Comparison of ENCODE assay signal across 20 cellular contexts in the genomic region with DNA sequence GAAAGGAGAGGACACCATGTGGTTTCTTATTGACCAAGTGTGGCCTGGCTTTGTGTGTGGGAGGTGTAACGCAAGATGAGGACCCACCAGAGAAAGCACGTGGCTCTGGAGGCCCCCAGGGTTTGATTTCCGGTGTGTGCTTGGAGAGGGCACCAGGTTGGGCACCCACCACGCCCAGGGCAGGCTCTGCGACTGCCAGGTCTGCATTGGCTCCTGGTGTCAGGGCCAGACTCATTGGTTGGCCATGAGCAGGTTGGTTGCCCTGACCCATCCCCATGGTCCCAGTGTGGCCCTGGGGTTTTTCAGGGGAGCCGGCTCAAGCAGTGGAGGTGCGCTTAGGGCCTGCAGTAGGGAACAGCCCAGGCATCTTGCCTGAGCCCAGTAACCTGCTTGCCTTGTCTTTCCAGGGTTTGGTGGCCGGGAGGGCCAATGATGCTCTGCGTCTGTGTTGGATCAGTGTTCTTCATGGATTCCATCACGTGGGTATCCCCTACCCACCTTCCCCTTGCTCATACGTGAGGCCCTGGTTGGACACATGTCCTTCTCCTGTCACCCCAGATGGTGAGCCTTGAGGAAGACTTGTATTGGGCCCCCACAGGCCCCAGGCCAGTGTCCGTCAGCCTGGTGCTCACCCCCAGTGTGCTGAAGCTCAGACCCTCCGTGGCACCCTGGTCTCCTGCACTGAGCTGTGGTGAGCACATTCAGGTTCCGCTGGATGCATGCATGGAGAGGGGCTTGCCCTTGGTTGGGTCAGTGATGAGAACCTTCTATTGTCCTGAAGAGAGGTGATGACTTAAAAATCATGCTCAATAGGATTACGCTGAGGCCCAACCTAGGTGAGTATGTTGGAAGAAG.
A peak's percentile ranks its signal among the peaks of the same experiment; 100 is the strongest.
DNase-seq lines count a peak whose midpoint lies in the region; ATAC-seq, FAIRE-seq and TF ChIP-seq lines count a peak whose summit lies in the region.
"Had no signal": no experiment of that assay in that cellular context is flagged by ENCODE, and none has a peak within 500 bp of the region (broad histone marks: within the 10 kb centered on the region; RNA-seq: fewer than 3 reads in every experiment).

No MANE protein-coding gene starts in this region.

- H3K4me2 ChIP-seq in OCI-LY7 (ENCODE audit: low read length), result no peak overlapping the region

- H3K9me3 Mint-ChIP-seq in CD14-positive monocyte, result peaks cover 73 to 99% (median 89%) of the 10 kb centered on the region in 7 donors

- no peaks in the 10 kb centered on the region for H3K36me3 ChIP-seq in WERI-Rb-1
- H3K36me3 ChIP-seq in OCI-LY7 (ENCODE audit: insufficient read depth, low read length), result no peaks in the 10 kb centered on the region
- H3K36me3 ChIP-seq: MG63, sigmoid colon had no signal

- no peak overlapping the region for H3K27ac Mint-ChIP-seq in CD14-positive monocyte
- H3K27ac Mint-ChIP-seq: activated T-helper 2 cell treated with anti-CD3 and anti-CD28 coated beads, Interferon-gamma antibody, Interleukin-2, Interleukin-4, amounts not matched to agents 10 μg/mL and 5 μg/mL and 100 μg/mL, durations not matched to agents 14 hours and 24 hours and 36 hours; stimulated activated naive CD8-positive, alpha-beta T cell treated with anti-CD3 and anti-CD28 coated beads, Interleukin-15, amount 100 ng/mL, for 72 hours had no signal

- TF ChIP-seq CTCF in CD14-positive monocyte (IDR thresholded peaks at IDR 0.05) (no peak), WERI-Rb-1 (IDR thresholded peaks at IDR 0.05; ENCODE audit: low read depth, low read length) (no peak), OCI-LY7 (conservative IDR thresholded peaks at IDR 0.05; ENCODE audit: low read length) (no peak)

- H3K27ac ChIP-seq in WERI-Rb-1, result no peak overlapping the region
- no peak overlapping the region for H3K27ac ChIP-seq in right cardiac atrium (ENCODE audit: low read length)
- no peak overlapping the region for H3K27ac ChIP-seq in OCI-LY7 (ENCODE audit: low read depth, low read length, poor library complexity, severe bottlenecking)
- H3K27ac ChIP-seq: sigmoid colon had no signal

- H2AFZ ChIP-seq in OCI-LY7 (ENCODE audit: low read length), result no peak overlapping the region

- 84% methylated on average over 15 of the region's 15 CpGs for WGBS in right cardiac atrium

- H3K4me3 Mint-ChIP-seq in CD14-positive monocyte, result no peak overlapping the region
- H3K4me3 Mint-ChIP-seq: neural crest cell; stimulated activated naive CD8-positive, alpha-beta T cell treated with anti-CD3 and anti-CD28 coated beads, Interleukin-15, amount 100 ng/mL, for 72 hours had no signal

- no peaks in the 10 kb centered on the region for H3K36me3 Mint-ChIP-seq in CD14-positive monocyte

- H3K9me2 ChIP-seq in OCI-LY7 (ENCODE audit: insufficient read depth, low read length), result no peaks in the 10 kb centered on the region

- no peaks in the 10 kb centered on the region for H3K4me1 Mint-ChIP-seq in CD14-positive monocyte
- H3K4me1 Mint-ChIP-seq: neural crest cell; stimulated activated naive CD8-positive, alpha-beta T cell treated with anti-CD3 and anti-CD28 coated beads, Interleukin-15, amount 100 ng/mL, for 72 hours had no signal

- CTCF ChIA-PET in OCI-LY7 (lab: Charles Lee; ENCODE audit: unreplicated experiment), result no interaction called here

- H4K20me1 ChIP-seq in OCI-LY7 (ENCODE audit: insufficient read depth, low read length), result no peaks in the 10 kb centered on the region

- intact Hi-C loops in CD14-positive monocyte (cut with micrococcal nuclease) (no loop called here), right cardiac atrium (cut with DNase I) (no loop called here), posterior vena cava (cut with DNase I) (loop anchor here in 1 of 2 donors (5.0 kb wide), 1 partner anchor 958 kb away; no protein-coding TSS in a partner anchor), OCI-LY7 (cut with micrococcal nuclease; ENCODE audit: unreplicated experiment) (no loop called here)

- H3K4me1 ChIP-seq in right cardiac atrium (ENCODE audit: control insufficient read depth, insufficient read depth, low read length), result no peaks in the 10 kb centered on the region
- no peaks in the 10 kb centered on the region for H3K4me1 ChIP-seq in OCI-LY7 (ENCODE audit: insufficient read depth, low read length, poor library complexity, severe bottlenecking)
- H3K4me1 ChIP-seq: Caco-2, sigmoid colon had no signal

- H3K27me3 ChIP-seq in WERI-Rb-1 (ENCODE audit: insufficient read depth, low read depth, severe bottlenecking) (peaks cover 68% of the 10 kb centered on the region), right cardiac atrium (ENCODE audit: control insufficient read depth, insufficient read depth) (no peaks in the 10 kb centered on the region)
- H3K27me3 ChIP-seq: MG63, sigmoid colon had no signal

- H3K27me3 Mint-ChIP-seq in CD14-positive monocyte (ENCODE audit: low read depth in 3 of 3), result peaks cover 0 to 2% (median 2%) of the 10 kb centered on the region in 3 donors
- H3K27me3 Mint-ChIP-seq: stimulated activated naive CD8-positive, alpha-beta T cell treated with anti-CD3 and anti-CD28 coated beads, Interleukin-15, amount 100 ng/mL, for 72 hours had no signal

- no peak for ATAC-seq in right cardiac atrium
- no peak for ATAC-seq in GM21737 (IDR thresholded peaks at IDR 0.05; ENCODE audit: unreplicated experiment)
- ATAC-seq: stimulated activated naive CD8-positive, alpha-beta T cell treated with anti-CD3 and anti-CD28 coated beads, Interleukin-15, amount 100 ng/mL, for 72 hours had no signal

- H3K79me2 ChIP-seq in OCI-LY7 (ENCODE audit: insufficient read depth, low read depth, low read length), result no peaks in the 10 kb centered on the region

- BruUV-seq in OCI-LY7 (replicated peaks; lab: Mats Ljungman, UMichigan), result no TSS peak

- POLR2A ChIA-PET in OCI-LY7 (lab: Charles Lee), result no interaction called here

- DNase-seq in CD14-positive monocyte (ENCODE audit: low spot score) (peak; percentile 32), WERI-Rb-1 (peak; percentile 2), right cardiac atrium (peak; percentile 2 to 30 (median 16)), posterior vena cava (ENCODE audit: low spot score) (peak; percentile 54), GM19239 (ENCODE audit: insufficient read length, low spot score) (no peak), OCI-LY7 (ENCODE audit: low spot score) (no peak)
- DNase-seq: amygdala, hippocampal formation, IMR-90, MG63, NCI-H187, NCI-H510A had no signal

- FAIRE-seq in GM19239 (lab: Jason Lieb, UNC), result no peak
- FAIRE-seq: H54, keratinocyte had no signal

- H3K9me3 ChIP-seq in WERI-Rb-1 (ENCODE audit: severe bottlenecking), result peaks cover 5% of the 10 kb centered on the region
- no peaks in the 10 kb centered on the region for H3K9me3 ChIP-seq in right cardiac atrium (ENCODE audit: control insufficient read depth, low read length)
- H3K9me3 ChIP-seq in OCI-LY7 (ENCODE audit: low read length), result no peaks in the 10 kb centered on the region
- H3K9me3 ChIP-seq: MG63 had no signal

- H3K4me3 ChIP-seq in WERI-Rb-1 (ENCODE audit: low read depth, low read length) (no peak overlapping the region), right cardiac atrium (ENCODE audit: low read length) (no peak overlapping the region), OCI-LY7 (ENCODE audit: low read depth, low read length, poor library complexity, severe bottlenecking) (no peak overlapping the region)
- H3K4me3 ChIP-seq: MG63, sigmoid colon had no signal

Comparison
In these comparisons a context has a peak if more than half of its experiments do, and no peak if none do; other contexts are left out.
1. DNase-seq: peak in CD14-positive monocyte (single experiment), WERI-Rb-1 (single experiment), right cardiac atrium (3 of 3) and posterior vena cava (single experiment); none in GM19239 (single experiment) and OCI-LY7 (single experiment).